Comparison of ENCODE assay signal across 22 cellular contexts in the genomic region with DNA sequence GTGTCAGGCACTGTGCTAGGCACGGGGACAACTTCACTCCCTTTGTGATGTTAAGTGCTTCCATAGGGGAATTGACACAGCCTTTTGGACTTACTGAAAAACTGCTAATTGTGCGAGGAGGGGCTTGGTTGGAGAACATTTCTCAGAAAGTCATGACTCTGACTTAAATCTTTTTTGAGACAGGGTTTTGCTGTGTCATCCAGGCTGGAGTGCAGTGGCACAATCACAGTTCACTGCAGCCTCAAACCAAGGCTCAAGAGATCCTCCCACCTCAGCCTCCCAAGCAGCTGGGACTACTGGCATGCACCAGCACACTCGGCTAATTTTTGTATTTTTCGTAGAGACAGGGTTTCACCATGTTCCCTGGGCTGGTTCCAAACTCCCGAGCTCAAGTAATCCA.
"Had no signal": no experiment of that assay in that cellular context is flagged by ENCODE, and none has a peak within 500 bp of the region (broad histone marks: within the 10 kb centered on the region; RNA-seq: fewer than 3 reads in every experiment).

No MANE protein-coding gene starts in this region.

- H3K36me3 ChIP-seq: neutrophil, pancreas, transverse colon, uterus had no signal

- H3K4me3 ChIP-seq: body of pancreas, lung, pancreas, skin epidermis, transverse colon, uterus had no signal

- H3K27me3 ChIP-seq: body of pancreas, foreskin keratinocyte, neutrophil, pancreas, transverse colon, uterus had no signal

- DNase-seq: activated CD4-positive, alpha-beta memory T cell treated with anti-CD3 and anti-CD28 coated beads, Interleukin-2, amount 10 ng/mL, durations not matched to agents 7 days and 5 days; activated CD4-positive, alpha-beta T cell treated with anti-CD3 and anti-CD28 coated beads, Interleukin-2, amount 10 ng/mL, durations not matched to agents 24 days and 14 days; activated effector memory CD4-positive, alpha-beta T cell treated with Interleukin-2 at 50 U/mL for 16 hours; activated naive CD4-positive, alpha-beta T cell treated with anti-CD3 and anti-CD28 coated beads, Interleukin-2, amount 10 ng/mL, durations not matched to agents 7 days and 5 days; activated naive CD8-positive, alpha-beta T cell treated with anti-CD3 and anti-CD28 coated beads, Interleukin-2, amount 50 U/mL, for 24 hours; activated T-cell treated with anti-CD3 and anti-CD28 coated beads, Interleukin-2, amount 50 U/mL, for 72 hours; anterior cingulate cortex; body of pancreas; effector CD4-positive, alpha-beta T cell; midbrain; natural killer cell; pancreas; stimulated activated naive B cell treated with anti-CD40 and anti-IgM and Interleukin-4, amounts not matched to agents 10 μg/mL and 1 μg/mL and 100 μg/mL, for 72 hours; T-helper 2 cell; transverse colon; uterus had no signal

- ATAC-seq: activated naive CD8-positive, alpha-beta T cell treated with anti-CD3 and anti-CD28 coated beads, Interleukin-2, amount 50 U/mL, for 24 hours; activated T-cell treated with anti-CD3 and anti-CD28 coated beads, Interleukin-2, amount 50 U/mL, for 72 hours; body of pancreas; foreskin keratinocyte; left lobe of liver; natural killer cell; pancreas; stimulated activated naive B cell treated with anti-CD40 and anti-IgM and Interleukin-4, amounts not matched to agents 10 μg/mL and 1 μg/mL and 100 μg/mL, for 72 hours had no signal

- H3K9me3 ChIP-seq: body of pancreas, neutrophil, pancreas, transverse colon, uterus had no signal

- FAIRE-seq: endometrium, pancreas had no signal

- H3K27ac ChIP-seq: body of pancreas, foreskin keratinocyte, neutrophil, pancreas, transverse colon had no signal
